1 cellular context compared by ENCODE assay signal in the genomic region with DNA sequence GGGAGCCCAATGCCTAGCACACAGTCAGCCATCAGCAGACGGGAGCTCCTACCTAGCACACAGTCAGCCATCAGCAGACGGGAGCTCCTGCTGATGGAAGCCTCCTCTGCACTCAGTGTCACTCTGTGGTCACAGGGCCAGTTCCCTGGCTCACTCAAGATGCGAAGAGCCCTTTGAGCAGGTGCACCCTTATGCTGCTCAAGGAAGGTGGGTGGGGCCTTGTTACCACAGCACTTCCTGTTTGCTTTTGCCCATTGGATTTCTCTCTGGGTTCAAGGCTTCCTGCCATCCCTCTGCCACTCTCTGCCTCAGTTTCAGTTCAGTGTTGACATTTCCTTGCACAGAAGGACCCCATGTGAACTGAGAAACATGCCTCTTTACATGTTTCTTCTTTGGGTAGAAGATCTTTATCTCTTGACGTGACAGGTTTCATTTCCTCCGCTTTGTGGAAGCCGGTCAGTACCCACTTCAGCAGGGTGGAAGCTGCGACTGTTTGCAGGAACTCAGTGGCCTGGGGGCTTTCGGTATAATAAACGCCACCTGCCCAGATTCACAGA.
TF ChIP-seq lines count a peak whose summit lies in the region.

No MANE protein-coding gene starts in this region.

TF ChIP-seq in SK-N-SH treated with all-trans-retinoic acid at 6 μM for 48 hours, 23 proteins besides CTCF, POLR2A, EP300 and RAD21 (continued from another document):
- TF ChIP-seq, protein P1, sequence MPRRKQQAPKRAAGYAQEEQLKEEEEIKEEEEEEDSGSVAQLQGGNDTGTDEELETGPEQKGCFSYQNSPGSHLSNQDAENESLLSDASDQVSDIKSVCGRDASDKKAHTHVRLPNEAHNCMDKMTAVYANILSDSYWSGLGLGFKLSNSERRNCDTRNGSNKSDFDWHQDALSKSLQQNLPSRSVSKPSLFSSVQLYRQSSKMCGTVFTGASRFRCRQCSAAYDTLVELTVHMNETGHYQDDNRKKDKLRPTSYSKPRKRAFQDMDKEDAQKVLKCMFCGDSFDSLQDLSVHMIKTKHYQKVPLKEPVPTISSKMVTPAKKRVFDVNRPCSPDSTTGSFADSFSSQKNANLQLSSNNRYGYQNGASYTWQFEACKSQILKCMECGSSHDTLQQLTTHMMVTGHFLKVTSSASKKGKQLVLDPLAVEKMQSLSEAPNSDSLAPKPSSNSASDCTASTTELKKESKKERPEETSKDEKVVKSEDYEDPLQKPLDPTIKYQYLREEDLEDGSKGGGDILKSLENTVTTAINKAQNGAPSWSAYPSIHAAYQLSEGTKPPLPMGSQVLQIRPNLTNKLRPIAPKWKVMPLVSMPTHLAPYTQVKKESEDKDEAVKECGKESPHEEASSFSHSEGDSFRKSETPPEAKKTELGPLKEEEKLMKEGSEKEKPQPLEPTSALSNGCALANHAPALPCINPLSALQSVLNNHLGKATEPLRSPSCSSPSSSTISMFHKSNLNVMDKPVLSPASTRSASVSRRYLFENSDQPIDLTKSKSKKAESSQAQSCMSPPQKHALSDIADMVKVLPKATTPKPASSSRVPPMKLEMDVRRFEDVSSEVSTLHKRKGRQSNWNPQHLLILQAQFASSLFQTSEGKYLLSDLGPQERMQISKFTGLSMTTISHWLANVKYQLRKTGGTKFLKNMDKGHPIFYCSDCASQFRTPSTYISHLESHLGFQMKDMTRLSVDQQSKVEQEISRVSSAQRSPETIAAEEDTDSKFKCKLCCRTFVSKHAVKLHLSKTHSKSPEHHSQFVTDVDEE (CRISPR knock-in tag; IDR thresholded peaks at IDR 0.05) = no peak
